Comparison of ENCODE assay signal across 20 cellular contexts in the genomic region with DNA sequence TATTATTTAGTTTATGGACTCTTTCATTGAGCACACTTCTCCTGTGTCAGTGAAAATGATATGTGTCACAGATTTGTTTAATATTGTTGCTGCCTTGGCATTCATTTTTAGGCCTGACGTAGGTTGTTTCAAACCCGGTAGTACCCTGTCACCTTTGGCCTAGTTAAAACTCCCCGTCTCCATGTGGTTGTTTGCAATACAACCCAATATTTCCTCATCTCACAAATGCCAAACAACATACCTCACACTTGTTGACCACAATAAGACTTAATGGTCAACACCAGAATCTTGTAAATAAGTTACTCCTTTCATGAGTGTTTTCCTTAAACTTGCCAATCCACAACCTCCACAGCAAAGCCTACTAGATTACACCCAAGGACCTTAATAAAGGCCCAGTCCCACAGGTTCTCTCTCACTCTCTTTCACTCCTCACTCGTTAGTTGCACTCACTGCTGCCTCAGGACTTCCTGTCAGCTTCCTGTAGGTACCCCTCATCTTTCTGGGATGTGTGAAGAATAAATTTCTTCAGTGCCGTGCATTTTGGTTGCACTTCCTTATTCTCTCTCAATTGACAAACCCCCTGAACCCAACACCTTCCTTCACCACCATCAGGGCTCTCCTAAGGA. TPM values are rescaled to one million over a fixed set of nuclear protein-coding genes. Genes with fewer than 3 reads are reported as not detected.
"Had no signal": no experiment of that assay in that cellular context is flagged by ENCODE, and none has a peak within 500 bp of the region (broad histone marks: within the 10 kb centered on the region; RNA-seq: fewer than 3 reads in every experiment).

No MANE protein-coding gene starts in this region.

- ATAC-seq: activated T-cell treated with anti-CD3 and anti-CD28 coated beads, Interleukin-2, amount 50 U/mL, for 72 hours; esophagus mucosa; foreskin keratinocyte had no signal

- H3K36me3 Mint-ChIP-seq: activated naive CD8-positive, alpha-beta T cell treated with anti-CD3 and anti-CD28 coated beads, Interleukin-2, amount 10 ng/mL, durations not matched to agents 7 days and 5 days; mesothelial cell of epicardium had no signal

- DNase-seq: activated CD4-positive, alpha-beta T cell treated with anti-CD3 and anti-CD28 coated beads, Interleukin-2, amount 10 ng/mL, durations not matched to agents 7 days and 5 days; activated CD8-positive, alpha-beta memory T cell treated with anti-CD3 and anti-CD28 coated beads, Interleukin-2, amount 50 U/mL, for 48 hours; activated gamma-delta T cell treated with Interleukin-2 at 50 U/mL for 16 hours; activated naive CD8-positive, alpha-beta T cell treated with anti-CD3 and anti-CD28 coated beads, Interleukin-2, amount 10 ng/mL, durations not matched to agents 7 days and 5 days; activated T-cell treated with anti-CD3 and anti-CD28 coated beads, Interleukin-2, amount 50 U/mL, for 72 hours; aorta; endodermal cell; foreskin keratinocyte; glutamatergic neuron; retina; stimulated activated CD4-positive, alpha-beta T cell treated with anti-CD3 and anti-CD28 coated beads, Interleukin-15, amount 100 ng/mL, for 24 hours; stimulated activated CD4-positive, alpha-beta T cell treated with anti-CD3 and anti-CD28 coated beads, Interleukin-4, amount 100 ng/mL, for 1 hour; stimulated activated naive CD4-positive, alpha-beta T cell; substantia nigra; SW 1271; uterus had no signal

- H3K4me3 Mint-ChIP-seq: activated CD4-positive, alpha-beta T cell treated with anti-CD3 and anti-CD28 coated beads, Interleukin-2, amount 10 ng/mL, durations not matched to agents 7 days and 5 days; activated naive CD8-positive, alpha-beta T cell treated with anti-CD3 and anti-CD28 coated beads, Interleukin-2, amount 10 ng/mL, durations not matched to agents 7 days and 5 days; activated T-cell treated with anti-CD3 and anti-CD28 coated beads, Interleukin-2, amount 50 U/mL, for 72 hours; endodermal cell; mesothelial cell of epicardium had no signal

- H3K9me3 Mint-ChIP-seq: activated CD4-positive, alpha-beta T cell treated with anti-CD3 and anti-CD28 coated beads, Interleukin-2, amount 10 ng/mL, durations not matched to agents 7 days and 5 days; activated naive CD8-positive, alpha-beta T cell treated with anti-CD3 and anti-CD28 coated beads, Interleukin-2, amount 10 ng/mL, durations not matched to agents 7 days and 5 days; endodermal cell; mesothelial cell of epicardium had no signal

- H3K4me1 Mint-ChIP-seq: activated CD4-positive, alpha-beta T cell treated with anti-CD3 and anti-CD28 coated beads, Interleukin-2, amount 10 ng/mL, durations not matched to agents 7 days and 5 days; activated naive CD8-positive, alpha-beta T cell treated with anti-CD3 and anti-CD28 coated beads, Interleukin-2, amount 10 ng/mL, durations not matched to agents 7 days and 5 days; endodermal cell; mesothelial cell of epicardium had no signal

- H3K27me3 Mint-ChIP-seq: activated CD4-positive, alpha-beta T cell treated with anti-CD3 and anti-CD28 coated beads, Interleukin-2, amount 10 ng/mL, durations not matched to agents 7 days and 5 days; activated naive CD8-positive, alpha-beta T cell treated with anti-CD3 and anti-CD28 coated beads, Interleukin-2, amount 10 ng/mL, durations not matched to agents 7 days and 5 days had no signal

- H3K27ac Mint-ChIP-seq: activated CD4-positive, alpha-beta T cell treated with anti-CD3 and anti-CD28 coated beads, Interleukin-2, amount 10 ng/mL, durations not matched to agents 7 days and 5 days; activated naive CD8-positive, alpha-beta T cell treated with anti-CD3 and anti-CD28 coated beads, Interleukin-2, amount 10 ng/mL, durations not matched to agents 7 days and 5 days; activated T-cell treated with anti-CD3 and anti-CD28 coated beads, Interleukin-2, amount 50 U/mL, for 72 hours; endodermal cell; mesothelial cell of epicardium had no signal

RNA-seq across cellular contexts. Expression of gene IL13RA2, which starts 31.3 kb away (rescaled TPM):
- total RNA-seq: activated CD4-positive, alpha-beta T cell treated with anti-CD3 and anti-CD28 coated beads, Interleukin-2, amount 10 ng/mL, durations not matched to agents 7 days and 5 days; activated naive CD8-positive, alpha-beta T cell treated with anti-CD3 and anti-CD28 coated beads, Interleukin-2, amount 10 ng/mL, durations not matched to agents 7 days and 5 days; activated T-cell treated with anti-CD3 and anti-CD28 coated beads, Interleukin-2, amount 50 U/mL, for 72 hours; endodermal cell; myocyte; T-helper 2 cell treated with Interferon-gamma antibody and Interleukin-4, amounts not matched to agents 100 ng/mL and 5 ng/mL, for 36 hours; uterus had no signal
